ENCODE assay signal across 1 cellular context in the genomic region with DNA sequence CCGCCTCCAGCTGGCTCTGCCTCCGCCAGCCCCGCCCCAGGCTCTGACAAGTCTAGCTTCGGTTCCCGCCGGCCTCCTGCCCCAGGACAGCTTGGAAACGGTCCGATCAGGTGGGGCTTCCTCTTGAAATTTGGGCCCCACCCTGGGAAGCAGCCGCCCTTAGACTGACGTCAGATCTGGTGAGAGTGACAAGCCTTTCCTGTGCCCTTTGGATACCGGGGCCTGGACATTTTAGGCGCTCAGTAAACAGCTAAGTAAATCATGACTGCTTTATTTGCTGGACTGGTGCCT.
TF ChIP-seq lines count a peak whose summit lies in the region.

No MANE protein-coding gene starts in this region.

TF ChIP-seq in K562, 482 proteins besides CTCF, POLR2A, EP300 and RAD21 (continued from another document):
- TF ChIP-seq, protein P1, sequence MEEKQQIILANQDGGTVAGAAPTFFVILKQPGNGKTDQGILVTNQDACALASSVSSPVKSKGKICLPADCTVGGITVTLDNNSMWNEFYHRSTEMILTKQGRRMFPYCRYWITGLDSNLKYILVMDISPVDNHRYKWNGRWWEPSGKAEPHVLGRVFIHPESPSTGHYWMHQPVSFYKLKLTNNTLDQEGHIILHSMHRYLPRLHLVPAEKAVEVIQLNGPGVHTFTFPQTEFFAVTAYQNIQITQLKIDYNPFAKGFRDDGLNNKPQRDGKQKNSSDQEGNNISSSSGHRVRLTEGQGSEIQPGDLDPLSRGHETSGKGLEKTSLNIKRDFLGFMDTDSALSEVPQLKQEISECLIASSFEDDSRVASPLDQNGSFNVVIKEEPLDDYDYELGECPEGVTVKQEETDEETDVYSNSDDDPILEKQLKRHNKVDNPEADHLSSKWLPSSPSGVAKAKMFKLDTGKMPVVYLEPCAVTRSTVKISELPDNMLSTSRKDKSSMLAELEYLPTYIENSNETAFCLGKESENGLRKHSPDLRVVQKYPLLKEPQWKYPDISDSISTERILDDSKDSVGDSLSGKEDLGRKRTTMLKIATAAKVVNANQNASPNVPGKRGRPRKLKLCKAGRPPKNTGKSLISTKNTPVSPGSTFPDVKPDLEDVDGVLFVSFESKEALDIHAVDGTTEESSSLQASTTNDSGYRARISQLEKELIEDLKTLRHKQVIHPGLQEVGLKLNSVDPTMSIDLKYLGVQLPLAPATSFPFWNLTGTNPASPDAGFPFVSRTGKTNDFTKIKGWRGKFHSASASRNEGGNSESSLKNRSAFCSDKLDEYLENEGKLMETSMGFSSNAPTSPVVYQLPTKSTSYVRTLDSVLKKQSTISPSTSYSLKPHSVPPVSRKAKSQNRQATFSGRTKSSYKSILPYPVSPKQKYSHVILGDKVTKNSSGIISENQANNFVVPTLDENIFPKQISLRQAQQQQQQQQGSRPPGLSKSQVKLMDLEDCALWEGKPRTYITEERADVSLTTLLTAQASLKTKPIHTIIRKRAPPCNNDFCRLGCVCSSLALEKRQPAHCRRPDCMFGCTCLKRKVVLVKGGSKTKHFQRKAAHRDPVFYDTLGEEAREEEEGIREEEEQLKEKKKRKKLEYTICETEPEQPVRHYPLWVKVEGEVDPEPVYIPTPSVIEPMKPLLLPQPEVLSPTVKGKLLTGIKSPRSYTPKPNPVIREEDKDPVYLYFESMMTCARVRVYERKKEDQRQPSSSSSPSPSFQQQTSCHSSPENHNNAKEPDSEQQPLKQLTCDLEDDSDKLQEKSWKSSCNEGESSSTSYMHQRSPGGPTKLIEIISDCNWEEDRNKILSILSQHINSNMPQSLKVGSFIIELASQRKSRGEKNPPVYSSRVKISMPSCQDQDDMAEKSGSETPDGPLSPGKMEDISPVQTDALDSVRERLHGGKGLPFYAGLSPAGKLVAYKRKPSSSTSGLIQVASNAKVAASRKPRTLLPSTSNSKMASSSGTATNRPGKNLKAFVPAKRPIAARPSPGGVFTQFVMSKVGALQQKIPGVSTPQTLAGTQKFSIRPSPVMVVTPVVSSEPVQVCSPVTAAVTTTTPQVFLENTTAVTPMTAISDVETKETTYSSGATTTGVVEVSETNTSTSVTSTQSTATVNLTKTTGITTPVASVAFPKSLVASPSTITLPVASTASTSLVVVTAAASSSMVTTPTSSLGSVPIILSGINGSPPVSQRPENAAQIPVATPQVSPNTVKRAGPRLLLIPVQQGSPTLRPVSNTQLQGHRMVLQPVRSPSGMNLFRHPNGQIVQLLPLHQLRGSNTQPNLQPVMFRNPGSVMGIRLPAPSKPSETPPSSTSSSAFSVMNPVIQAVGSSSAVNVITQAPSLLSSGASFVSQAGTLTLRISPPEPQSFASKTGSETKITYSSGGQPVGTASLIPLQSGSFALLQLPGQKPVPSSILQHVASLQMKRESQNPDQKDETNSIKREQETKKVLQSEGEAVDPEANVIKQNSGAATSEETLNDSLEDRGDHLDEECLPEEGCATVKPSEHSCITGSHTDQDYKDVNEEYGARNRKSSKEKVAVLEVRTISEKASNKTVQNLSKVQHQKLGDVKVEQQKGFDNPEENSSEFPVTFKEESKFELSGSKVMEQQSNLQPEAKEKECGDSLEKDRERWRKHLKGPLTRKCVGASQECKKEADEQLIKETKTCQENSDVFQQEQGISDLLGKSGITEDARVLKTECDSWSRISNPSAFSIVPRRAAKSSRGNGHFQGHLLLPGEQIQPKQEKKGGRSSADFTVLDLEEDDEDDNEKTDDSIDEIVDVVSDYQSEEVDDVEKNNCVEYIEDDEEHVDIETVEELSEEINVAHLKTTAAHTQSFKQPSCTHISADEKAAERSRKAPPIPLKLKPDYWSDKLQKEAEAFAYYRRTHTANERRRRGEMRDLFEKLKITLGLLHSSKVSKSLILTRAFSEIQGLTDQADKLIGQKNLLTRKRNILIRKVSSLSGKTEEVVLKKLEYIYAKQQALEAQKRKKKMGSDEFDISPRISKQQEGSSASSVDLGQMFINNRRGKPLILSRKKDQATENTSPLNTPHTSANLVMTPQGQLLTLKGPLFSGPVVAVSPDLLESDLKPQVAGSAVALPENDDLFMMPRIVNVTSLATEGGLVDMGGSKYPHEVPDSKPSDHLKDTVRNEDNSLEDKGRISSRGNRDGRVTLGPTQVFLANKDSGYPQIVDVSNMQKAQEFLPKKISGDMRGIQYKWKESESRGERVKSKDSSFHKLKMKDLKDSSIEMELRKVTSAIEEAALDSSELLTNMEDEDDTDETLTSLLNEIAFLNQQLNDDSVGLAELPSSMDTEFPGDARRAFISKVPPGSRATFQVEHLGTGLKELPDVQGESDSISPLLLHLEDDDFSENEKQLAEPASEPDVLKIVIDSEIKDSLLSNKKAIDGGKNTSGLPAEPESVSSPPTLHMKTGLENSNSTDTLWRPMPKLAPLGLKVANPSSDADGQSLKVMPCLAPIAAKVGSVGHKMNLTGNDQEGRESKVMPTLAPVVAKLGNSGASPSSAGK (IDR thresholded peaks at IDR 0.05): no peak
- TF ChIP-seq ATF7 (IDR thresholded peaks at IDR 0.05) (peak; percentile 93), JUND (IDR thresholded peaks at IDR 0.05; ENCODE audit: borderline replicate concordance, low read depth, low read length) (peak; percentile 75), JUND (tag; IDR thresholded peaks at IDR 0.05; ENCODE audit: borderline replicate concordance, low read depth, low read length) (peak; percentile 9; the same call in 1 of the 3 replicates), MAFG (tag; conservative IDR thresholded peaks at IDR 0.05) (no peak), ZFX (CRISPR knock-in tag; IDR thresholded peaks at IDR 0.05) (peak; percentile 77), ZBTB11 (CRISPR knock-in tag; IDR thresholded peaks at IDR 0.05) (peak in 1 of 3 experiments; percentile 52; a peak in 2 of 6 replicates), MEIS2 (IDR thresholded peaks at IDR 0.05; ENCODE audit: partially characterized antibody) (peak; percentile 61)
- TF ChIP-seq, protein P2, sequence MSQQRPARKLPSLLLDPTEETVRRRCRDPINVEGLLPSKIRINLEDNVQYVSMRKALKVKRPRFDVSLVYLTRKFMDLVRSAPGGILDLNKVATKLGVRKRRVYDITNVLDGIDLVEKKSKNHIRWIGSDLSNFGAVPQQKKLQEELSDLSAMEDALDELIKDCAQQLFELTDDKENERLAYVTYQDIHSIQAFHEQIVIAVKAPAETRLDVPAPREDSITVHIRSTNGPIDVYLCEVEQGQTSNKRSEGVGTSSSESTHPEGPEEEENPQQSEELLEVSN (IDR thresholded peaks at IDR 0.05; ENCODE audit: borderline replicate concordance in 1 of 2, extremely low read depth in 1 of 2, insufficient read depth in 1 of 2, insufficient read length in 1 of 2, low read depth in 1 of 2, low read length in 1 of 2, poor library complexity in 1 of 2, severe bottlenecking in 1 of 2): peak in 1 of 2 experiments; percentile 49
